8 cellular contexts compared by ENCODE assay signal in the genomic region with DNA sequence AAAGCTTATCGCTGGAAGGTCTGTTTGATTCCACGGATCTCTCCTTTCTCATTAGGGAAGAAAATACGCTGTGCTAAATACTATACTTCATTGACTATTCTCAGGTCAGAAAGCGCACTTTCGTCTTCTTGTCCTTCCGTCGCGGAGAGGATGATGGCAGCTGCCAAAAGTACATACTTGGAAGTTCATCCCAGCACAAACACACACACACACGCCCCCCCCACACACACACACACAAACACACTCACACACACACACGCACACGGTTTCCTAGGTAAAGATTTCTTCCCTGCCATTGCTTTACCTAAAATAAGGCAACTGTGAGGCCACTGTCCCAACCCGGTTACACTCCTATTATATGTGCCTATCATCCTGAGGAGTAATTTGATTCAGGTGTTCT. TPM values are rescaled to one million over a fixed set of nuclear protein-coding genes. Genes with fewer than 3 reads are reported as not detected.
"Had no signal": no experiment of that assay in that cellular context is flagged by ENCODE, and none has a peak within 500 bp of the region (broad histone marks: within the 10 kb centered on the region; RNA-seq: fewer than 3 reads in every experiment).

No MANE protein-coding gene starts in this region.

RNA-seq across cellular contexts. Expression of gene USP17L15, which starts 4.3 kb away (rescaled TPM):
- total RNA-seq: activated T-helper 1 cell treated with anti-CD3 and anti-CD28 coated beads, Interleukin-12 subunit alpha, Interleukin-12 subunit beta, Interleukin-2, Interleukin-4 antibody, amounts not matched to agents 30 ng/mL and 10 ng/mL and 1 ng/mL, durations not matched to agents 14 hours and 24 hours and 36 hours; ascending aorta; dermis microvascular lymphatic vessel endothelial cell; esophagus mucosa; left lung; pulmonary artery endothelial cell; skeletal muscle tissue had no signal
- polyA plus RNA-seq: SK-N-SH had no signal

RNA-seq across cellular contexts. Expression of gene USP17L17, which starts 5.2 kb away (rescaled TPM):
- total RNA-seq: activated T-helper 1 cell treated with anti-CD3 and anti-CD28 coated beads, Interleukin-12 subunit alpha, Interleukin-12 subunit beta, Interleukin-2, Interleukin-4 antibody, amounts not matched to agents 30 ng/mL and 10 ng/mL and 1 ng/mL, durations not matched to agents 14 hours and 24 hours and 36 hours; ascending aorta; dermis microvascular lymphatic vessel endothelial cell; esophagus mucosa; left lung; pulmonary artery endothelial cell; skeletal muscle tissue had no signal
- polyA plus RNA-seq: SK-N-SH had no signal

RNA-seq across cellular contexts. Expression of gene USP17L18, which starts 10.0 kb away (rescaled TPM):
- total RNA-seq: activated T-helper 1 cell treated with anti-CD3 and anti-CD28 coated beads, Interleukin-12 subunit alpha, Interleukin-12 subunit beta, Interleukin-2, Interleukin-4 antibody, amounts not matched to agents 30 ng/mL and 10 ng/mL and 1 ng/mL, durations not matched to agents 14 hours and 24 hours and 36 hours; ascending aorta; dermis microvascular lymphatic vessel endothelial cell; esophagus mucosa; left lung; pulmonary artery endothelial cell; skeletal muscle tissue had no signal
- polyA plus RNA-seq: SK-N-SH had no signal

RNA-seq across cellular contexts. Expression of gene USP17L13, which starts 13.8 kb away (rescaled TPM):
- total RNA-seq: activated T-helper 1 cell treated with anti-CD3 and anti-CD28 coated beads, Interleukin-12 subunit alpha, Interleukin-12 subunit beta, Interleukin-2, Interleukin-4 antibody, amounts not matched to agents 30 ng/mL and 10 ng/mL and 1 ng/mL, durations not matched to agents 14 hours and 24 hours and 36 hours; ascending aorta; dermis microvascular lymphatic vessel endothelial cell; esophagus mucosa; left lung; pulmonary artery endothelial cell; skeletal muscle tissue had no signal
- polyA plus RNA-seq: SK-N-SH had no signal

RNA-seq across cellular contexts. Expression of gene USP17L19, which starts 14.7 kb away (rescaled TPM):
- total RNA-seq: activated T-helper 1 cell treated with anti-CD3 and anti-CD28 coated beads, Interleukin-12 subunit alpha, Interleukin-12 subunit beta, Interleukin-2, Interleukin-4 antibody, amounts not matched to agents 30 ng/mL and 10 ng/mL and 1 ng/mL, durations not matched to agents 14 hours and 24 hours and 36 hours; ascending aorta; dermis microvascular lymphatic vessel endothelial cell; esophagus mucosa; left lung; pulmonary artery endothelial cell; skeletal muscle tissue had no signal
- polyA plus RNA-seq: SK-N-SH had no signal
